Comparison of ENCODE assay signal across 31 cellular contexts in genomic region chr7:99265848-99266247, GRCh38. TPM values are rescaled to one million over a fixed set of nuclear protein-coding genes. Genes with fewer than 3 reads are reported as not detected.
"Had no signal": no experiment of that assay in that cellular context is flagged by ENCODE, and none has a peak within 500 bp of the region (broad histone marks: within the 10 kb centered on the region; RNA-seq: fewer than 3 reads in every experiment).

No MANE protein-coding gene starts in this region.

- H3K36me3 ChIP-seq: esophagus squamous epithelium, gastrocnemius medialis, heart right ventricle, left lung, lower lobe of right lung had no signal

- H3K4me1 ChIP-seq: gastrocnemius medialis, heart right ventricle, left lung, lower lobe of right lung had no signal

- H3K4me3 ChIP-seq: coronary artery, dorsolateral prefrontal cortex, esophagus squamous epithelium, gastrocnemius medialis, heart right ventricle, left lung, lower lobe of right lung, mucosa of descending colon had no signal

- H3K9me3 ChIP-seq: esophagus squamous epithelium, heart right ventricle, left lung, lower lobe of right lung, mucosa of descending colon had no signal

- H3K27ac ChIP-seq: coronary artery, dorsolateral prefrontal cortex, esophagus squamous epithelium, gastrocnemius medialis, heart right ventricle, left lung, lower lobe of right lung had no signal

- DNase-seq: dermis blood vessel endothelial cell; dorsolateral prefrontal cortex; effector CD4-positive, alpha-beta T cell; effector memory CD4-positive, alpha-beta T cell; esophagus squamous epithelium; foreskin fibroblast; foreskin melanocyte; gastrocnemius medialis; glutamatergic neuron; head of caudate nucleus; heart right ventricle; hippocampal formation; left cardiac atrium; left lung; left ventricle myocardium superior; lower lobe of right lung; mesenchymal stem cell; mucosa of descending colon; naive B cell had no signal

- ATAC-seq: esophagus mucosa, gastrocnemius medialis, heart right ventricle, left cardiac atrium, left lung, left ventricle myocardium superior, lower lobe of right lung, mucosa of descending colon had no signal

- H3K27me3 ChIP-seq: dorsolateral prefrontal cortex, esophagus squamous epithelium, gastrocnemius medialis, left lung had no signal

- FAIRE-seq: colon, endothelial cell of umbilical vein, islet of Langerhans, keratinocyte had no signal

RNA-seq across cellular contexts. Expression of gene MYH16, which starts 6.8 kb away (rescaled TPM):
- total RNA-seq: dermis blood vessel endothelial cell, esophagus mucosa, gastrocnemius medialis, heart right ventricle, left cardiac atrium, left lung, left ventricle myocardium superior, lower leg skin, lower lobe of right lung, lung microvascular endothelial cell, mesenteric fat pad, mucosa of descending colon, myocyte had no signal
- polyA plus RNA-seq: heart right ventricle had no signal

RNA-seq across cellular contexts. Expression of gene KPNA7, which starts 57.9 kb away (rescaled TPM):
- total RNA-seq: dermis blood vessel endothelial cell, endothelial cell of umbilical vein, gastrocnemius medialis, glomerular endothelial cell, heart right ventricle, left cardiac atrium, left ventricle myocardium superior, lung microvascular endothelial cell, mesenteric fat pad, mesothelial cell of epicardium, myocyte had no signal
- polyA plus RNA-seq: endothelial cell of umbilical vein had no signal
